In the genomic region with DNA sequence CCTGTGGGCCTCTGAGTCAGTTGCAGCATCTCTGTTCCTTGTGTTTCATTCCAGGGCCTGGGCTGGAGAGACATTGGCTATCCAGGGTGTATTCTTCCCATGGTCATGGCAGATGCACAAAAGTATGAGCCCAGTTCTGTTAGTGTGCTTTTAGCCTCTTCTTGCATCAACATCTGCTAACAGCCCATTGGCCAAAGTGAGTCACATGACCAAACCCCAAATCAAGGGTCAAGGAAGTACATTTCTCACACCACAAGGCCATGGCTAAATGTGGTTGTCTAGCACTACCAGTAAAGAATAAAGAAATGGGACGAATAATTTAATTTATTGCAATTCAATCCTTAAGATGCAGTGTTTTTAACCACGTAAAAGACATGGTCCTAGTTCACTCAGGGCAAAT, we compare ENCODE assay signal across 9 cellular contexts. TPM values are rescaled to one million over a fixed set of nuclear protein-coding genes. Genes with fewer than 3 reads are reported as not detected.
"Had no signal": no experiment of that assay in that cellular context is flagged by ENCODE, and none has a peak within 500 bp of the region (broad histone marks: within the 10 kb centered on the region; RNA-seq: fewer than 3 reads in every experiment).

No MANE protein-coding gene starts in this region.

- H3K9me3 Mint-ChIP-seq: IgD-negative memory B cell had no signal

- ATAC-seq: HepG2 had no signal

- H3K27me3 Mint-ChIP-seq: IgD-negative memory B cell had no signal

- H3K9ac ChIP-seq: KMS-11 had no signal

- H3K27ac ChIP-seq: HL-60, KMS-11 had no signal

- H3K4me2 ChIP-seq: KMS-11 had no signal

- H3K4me3 Mint-ChIP-seq: IgD-negative memory B cell had no signal

- FAIRE-seq: HepG2, HTR-8/SVneo had no signal

- DNase-seq: IMR-90, KBM-7, KG1 had no signal

- H3K4me1 Mint-ChIP-seq: IgD-negative memory B cell had no signal

RNA-seq across cellular contexts. Expression of a gene that starts 43.9 kb away (rescaled TPM):
- total RNA-seq: HepG2, HT-29, IMR-90 had no signal
- polyA plus RNA-seq: IMR-90 had no signal
